ENCODE assay signal across 1 cellular context in the genomic region with DNA sequence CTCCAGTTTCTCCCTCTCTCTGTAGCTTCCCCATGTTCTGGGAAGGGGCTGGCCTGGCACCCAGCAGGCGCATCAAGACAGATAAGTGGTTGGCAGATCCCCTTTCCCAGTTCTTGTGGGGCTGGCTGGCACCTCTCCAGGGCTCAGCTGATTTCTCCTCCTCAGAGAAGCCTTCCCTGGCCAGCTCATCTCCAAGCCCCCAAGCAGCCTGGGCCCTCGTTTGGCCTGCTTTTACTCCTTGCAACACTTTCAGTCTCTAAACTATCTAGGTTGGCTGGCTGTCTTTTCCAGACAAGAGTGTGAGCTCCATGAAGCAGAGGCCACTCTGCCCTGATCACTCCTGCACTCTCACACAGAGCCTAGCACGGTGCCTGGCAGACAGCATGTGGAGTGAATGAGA.
TF ChIP-seq lines count a peak whose summit lies in the region.

No MANE protein-coding gene starts in this region.

TF ChIP-seq in endothelial cell of umbilical vein, 7 proteins besides CTCF, POLR2A, EP300 and RAD21:
- TF ChIP-seq POLR2AphosphoS5 (IDR thresholded peaks at IDR 0.05; ENCODE audit: insufficient read depth, low read depth, low read length) (no peak), MYC (IDR thresholded peaks at IDR 0.05; ENCODE audit: low read depth, low read length) (no peak), FOS (IDR thresholded peaks at IDR 0.05; ENCODE audit: borderline replicate concordance, insufficient read depth, low read length) (no peak), JUN (IDR thresholded peaks at IDR 0.05; ENCODE audit: borderline replicate concordance, insufficient read depth, insufficient read length, low read depth) (no peak), GATA2 (IDR thresholded peaks at IDR 0.05; ENCODE audit: insufficient read depth, insufficient read length, low read depth, low read length) (no peak), EZH2 (IDR thresholded peaks at IDR 0.05; ENCODE audit: borderline replicate concordance, low read depth, low read length, severe bottlenecking) (no peak)
- TF ChIP-seq, protein P1, sequence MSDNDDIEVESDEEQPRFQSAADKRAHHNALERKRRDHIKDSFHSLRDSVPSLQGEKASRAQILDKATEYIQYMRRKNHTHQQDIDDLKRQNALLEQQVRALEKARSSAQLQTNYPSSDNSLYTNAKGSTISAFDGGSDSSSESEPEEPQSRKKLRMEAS (IDR thresholded peaks at IDR 0.05; ENCODE audit: insufficient read depth, insufficient read length) = no peak
TF ChIP-seq in endothelial cell of umbilical vein: peak in this region for 0.
